ENCODE assay signal across 19 cellular contexts in genomic region chr13:29397265-29397664, GRCh38.
"Had no signal": no experiment of that assay in that cellular context is flagged by ENCODE, and none has a peak within 500 bp of the region (broad histone marks: within the 10 kb centered on the region; RNA-seq: fewer than 3 reads in every experiment).

No MANE protein-coding gene starts in this region.

- H3K27ac Mint-ChIP-seq: activated CD4-positive, alpha-beta T cell treated with anti-CD3 and anti-CD28 coated beads, Interleukin-2, amount 10 ng/mL, durations not matched to agents 24 days and 14 days; activated CD8-positive, alpha-beta T cell treated with anti-CD3 and anti-CD28 coated beads for 36 hours; activated naive CD4-positive, alpha-beta T cell treated with anti-CD3 and anti-CD28 coated beads for 36 hours; activated T-helper 17 cell treated with anti-CD3 and anti-CD28 coated beads, Interleukin-2, amount 50 U/mL, for 72 hours; effector memory CD8-positive, alpha-beta T cell; natural killer cell; stimulated activated naive B cell treated with anti-CD40 and anti-IgM and Interleukin-4, amounts not matched to agents 10 μg/mL and 1 μg/mL and 100 μg/mL, for 72 hours had no signal

- H3K4me1 ChIP-seq: breast epithelium, lower lobe of right lung, pancreas, upper lobe of right lung had no signal

- H3K4me3 ChIP-seq: breast epithelium, lower lobe of right lung, pancreas, upper lobe of right lung had no signal

- H3K4me3 Mint-ChIP-seq: activated CD4-positive, alpha-beta T cell treated with anti-CD3 and anti-CD28 coated beads, Interleukin-2, amount 10 ng/mL, durations not matched to agents 24 days and 14 days; activated CD8-positive, alpha-beta T cell treated with anti-CD3 and anti-CD28 coated beads for 36 hours; activated naive CD4-positive, alpha-beta T cell treated with anti-CD3 and anti-CD28 coated beads for 36 hours; activated T-helper 17 cell treated with anti-CD3 and anti-CD28 coated beads, Interleukin-2, amount 50 U/mL, for 72 hours; effector memory CD8-positive, alpha-beta T cell; natural killer cell; stimulated activated naive B cell treated with anti-CD40 and anti-IgM and Interleukin-4, amounts not matched to agents 10 μg/mL and 1 μg/mL and 100 μg/mL, for 72 hours had no signal

- ATAC-seq: activated CD8-positive, alpha-beta T cell treated with anti-CD3 and anti-CD28 coated beads for 36 hours; activated T-helper 17 cell treated with anti-CD3 and anti-CD28 coated beads, Interleukin-2, amount 50 U/mL, for 72 hours; effector memory CD8-positive, alpha-beta T cell; lower lobe of right lung; natural killer cell; pancreas; stimulated activated naive B cell treated with anti-CD40 and anti-IgM and Interleukin-4, amounts not matched to agents 10 μg/mL and 1 μg/mL and 100 μg/mL, for 72 hours; upper lobe of right lung had no signal

- H3K9me3 Mint-ChIP-seq: activated CD4-positive, alpha-beta T cell treated with anti-CD3 and anti-CD28 coated beads, Interleukin-2, amount 10 ng/mL, durations not matched to agents 24 days and 14 days; activated CD8-positive, alpha-beta T cell treated with anti-CD3 and anti-CD28 coated beads for 36 hours; activated naive CD4-positive, alpha-beta T cell treated with anti-CD3 and anti-CD28 coated beads for 36 hours; activated T-helper 17 cell treated with anti-CD3 and anti-CD28 coated beads, Interleukin-2, amount 50 U/mL, for 72 hours; effector memory CD8-positive, alpha-beta T cell; natural killer cell; stimulated activated naive B cell treated with anti-CD40 and anti-IgM and Interleukin-4, amounts not matched to agents 10 μg/mL and 1 μg/mL and 100 μg/mL, for 72 hours had no signal

- H3K27me3 ChIP-seq: pancreas had no signal

- H3K9me3 ChIP-seq: breast epithelium, lower lobe of right lung, neutrophil, pancreas, upper lobe of right lung had no signal

- H3K27ac ChIP-seq: breast epithelium, lower lobe of right lung, neutrophil, pancreas, upper lobe of right lung had no signal

- DNase-seq: activated CD4-positive, alpha-beta T cell treated with anti-CD3 and anti-CD28 coated beads, Interleukin-2, amount 10 ng/mL, durations not matched to agents 24 days and 14 days; activated CD8-positive, alpha-beta T cell treated with anti-CD3 and anti-CD28 coated beads for 36 hours; activated naive CD4-positive, alpha-beta T cell treated with anti-CD3 and anti-CD28 coated beads for 36 hours; activated T-cell treated with anti-CD3 and anti-CD28 coated beads, Interleukin-2, amount 50 U/mL, for 1 hour; dermis blood vessel endothelial cell; effector memory CD8-positive, alpha-beta T cell; foreskin melanocyte; glutamatergic neuron; hippocampal formation; lower lobe of right lung; natural killer cell; pancreas; stimulated activated naive B cell treated with anti-CD40 and anti-IgM and Interleukin-4, amounts not matched to agents 10 μg/mL and 1 μg/mL and 100 μg/mL, for 72 hours; T1000; upper lobe of right lung had no signal

- H3K36me3 Mint-ChIP-seq: natural killer cell; stimulated activated naive B cell treated with anti-CD40 and anti-IgM and Interleukin-4, amounts not matched to agents 10 μg/mL and 1 μg/mL and 100 μg/mL, for 72 hours had no signal

- FAIRE-seq: keratinocyte, pancreas had no signal

- H3K36me3 ChIP-seq: breast epithelium, lower lobe of right lung, neutrophil, pancreas, upper lobe of right lung had no signal

- H3K4me1 Mint-ChIP-seq: activated CD4-positive, alpha-beta T cell treated with anti-CD3 and anti-CD28 coated beads, Interleukin-2, amount 10 ng/mL, durations not matched to agents 24 days and 14 days; activated T-helper 17 cell treated with anti-CD3 and anti-CD28 coated beads, Interleukin-2, amount 50 U/mL, for 72 hours; natural killer cell; stimulated activated naive B cell treated with anti-CD40 and anti-IgM and Interleukin-4, amounts not matched to agents 10 μg/mL and 1 μg/mL and 100 μg/mL, for 72 hours had no signal
